8 cellular contexts compared by ENCODE assay signal in the genomic region with DNA sequence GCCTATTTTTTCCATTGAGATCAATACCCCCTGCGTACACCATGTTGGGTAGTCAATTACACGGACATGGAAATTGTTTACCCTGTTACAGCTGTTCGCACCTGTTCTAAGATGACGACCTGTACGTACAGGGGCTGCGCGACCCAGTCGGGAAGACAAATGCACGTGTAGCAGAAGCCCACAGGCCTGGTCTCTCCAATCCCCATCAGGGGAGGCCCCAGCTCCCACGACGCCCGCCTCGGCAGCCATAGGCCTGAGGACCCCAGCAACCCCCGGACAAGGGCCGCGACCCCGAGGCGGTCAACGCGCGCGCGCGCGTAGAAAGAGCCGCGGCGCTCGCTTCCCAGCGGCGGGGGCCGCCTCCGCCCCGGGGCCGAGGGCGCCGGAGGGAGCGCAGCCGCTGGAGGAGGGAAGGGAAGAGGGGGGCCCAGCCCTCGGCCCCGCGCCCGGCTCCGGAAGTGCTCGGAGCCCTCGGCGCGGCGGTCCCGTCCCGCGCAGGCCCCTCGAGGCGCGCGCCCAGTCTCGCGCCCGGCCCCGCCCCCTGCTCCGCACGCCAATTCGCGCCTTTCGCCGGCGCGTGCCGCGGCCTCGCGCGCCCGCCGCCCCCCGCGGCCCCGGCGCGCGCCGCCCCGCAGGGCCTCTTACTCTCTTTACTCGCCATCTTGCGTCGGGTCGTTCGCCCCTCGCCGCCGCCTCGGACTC. TPM values are rescaled to one million over a fixed set of nuclear protein-coding genes. Genes with fewer than 3 reads are reported as not detected.
A peak's percentile ranks its signal among the peaks of the same experiment; 100 is the strongest.
DNase-seq lines count a peak whose midpoint lies in the region; ATAC-seq and TF ChIP-seq lines count a peak whose summit lies in the region.

No MANE protein-coding gene starts in this region.

- peaks cover 39% of the 10 kb centered on the region for H3K36me3 Mint-ChIP-seq in activated T-cell treated with anti-CD3 and anti-CD28 coated beads, Interleukin-2, amount 50 U/mL, for 24 hours (ENCODE audit: low read depth)
- peaks cover 25% of the 10 kb centered on the region for H3K36me3 Mint-ChIP-seq in nephron (ENCODE audit: low read depth)

- H3K27me3 Mint-ChIP-seq in activated T-cell treated with anti-CD3 and anti-CD28 coated beads, Interleukin-2, amount 50 U/mL, for 24 hours: peaks cover 59% of the 10 kb centered on the region
- no peaks in the 10 kb centered on the region for H3K27me3 Mint-ChIP-seq in nephron (ENCODE audit: low read depth)

- TF ChIP-seq POLR2A in esophagus squamous epithelium (IDR thresholded peaks at IDR 0.05) (no peak), vagina (IDR thresholded peaks at IDR 0.05) (no peak)

- peak; percentile 38 for DNase-seq in activated T-cell treated with anti-CD3 and anti-CD28 coated beads for 1 hour (ENCODE audit: low read depth)
- no peak for DNase-seq in activated T-cell treated with anti-CD3 and anti-CD28 coated beads, Interleukin-2, amount 50 U/mL, for 1 hour
- peak; percentile 58 for DNase-seq in NCI-H2227 treated with DMSO at 0.1 percent for 48 hours (lab: John Stamatoyannopoulos, UW)
- DNase-seq in activated T-cell treated with anti-CD3 and anti-CD28 coated beads, Interleukin-2, amount 50 U/mL, for 24 hours: no peak
- no peak for DNase-seq in esophagus squamous epithelium (lab: John Stamatoyannopoulos, UW)
- no peak for DNase-seq in vagina (ENCODE audit: extremely low spot score in 2 of 2)

- H3K9me3 ChIP-seq in esophagus squamous epithelium (no peaks in the 10 kb centered on the region), vagina (no peaks in the 10 kb centered on the region)

- H3K4me1 Mint-ChIP-seq in activated T-cell treated with anti-CD3 and anti-CD28 coated beads, Interleukin-2, amount 50 U/mL, for 24 hours (ENCODE audit: low read depth): peaks cover 43% of the 10 kb centered on the region
- H3K4me1 Mint-ChIP-seq in nephron: peaks cover 62% of the 10 kb centered on the region

- intact Hi-C loops in esophagus squamous epithelium (cut with DNase I) (no loop called here), vagina (cut with DNase I) (loop anchor here (10.0 kb wide), 1 partner anchor 155 kb away; the partner anchor contains the start of genes CTPS2 and SYAP1)

- H3K9me3 Mint-ChIP-seq in activated T-cell treated with anti-CD3 and anti-CD28 coated beads, Interleukin-2, amount 50 U/mL, for 24 hours: no peaks in the 10 kb centered on the region
- H3K9me3 Mint-ChIP-seq in nephron: no peaks in the 10 kb centered on the region

- peak; percentile 52 for ATAC-seq in HG02885 (IDR thresholded peaks at IDR 0.05; ENCODE audit: poor library complexity, unreplicated experiment)

- WGBS in esophagus squamous epithelium, 2 donors: 0 to 15% methylated on average over 6 to 7 of the region's 92 CpGs

- H3K27ac ChIP-seq in esophagus squamous epithelium: peak overlapping the region; percentile 88 to 95 (median 94)
- peak overlapping the region; percentile 79 for H3K27ac ChIP-seq in vagina

- H3K36me3 ChIP-seq in esophagus squamous epithelium: no peaks in the 10 kb centered on the region
- no peaks in the 10 kb centered on the region for H3K36me3 ChIP-seq in vagina

- H3K4me3 ChIP-seq in esophagus squamous epithelium: peak overlapping the region; percentile 58 to 77 (median 68)
- H3K4me3 ChIP-seq in vagina: peak overlapping the region; percentile 48 to 50

- TF ChIP-seq CTCF in esophagus squamous epithelium (IDR thresholded peaks at IDR 0.05) (no peak), nephron (IDR thresholded peaks at IDR 0.05; ENCODE audit: unreplicated experiment in 3 of 3) (no peak), vagina (IDR thresholded peaks at IDR 0.05) (no peak)

- H3K27me3 ChIP-seq in esophagus squamous epithelium: no peaks in the 10 kb centered on the region
- H3K27me3 ChIP-seq in vagina: no peaks in the 10 kb centered on the region

- H3K4me1 ChIP-seq in esophagus squamous epithelium (peaks cover 6 to 42% (median 10%) of the 10 kb centered on the region in 3 donors), vagina (peaks cover 36% of the 10 kb centered on the region)

- H3K4me3 Mint-ChIP-seq in activated T-cell treated with anti-CD3 and anti-CD28 coated beads, Interleukin-2, amount 50 U/mL, for 24 hours: peak overlapping the region; percentile 97
- peak overlapping the region; percentile 97 to 100 (median 97) for H3K4me3 Mint-ChIP-seq in nephron

- H3K27ac Mint-ChIP-seq in activated T-cell treated with anti-CD3 and anti-CD28 coated beads, Interleukin-2, amount 50 U/mL, for 24 hours: peak overlapping the region; percentile 98
- peak overlapping the region; percentile 99 to 100 (median 100) for H3K27ac Mint-ChIP-seq in nephron

RNA-seq across cellular contexts. Expression of gene RBBP7, which starts 0.6 kb away (rescaled TPM):
- 10 to 100 TPM; 41.1 to 91.9 (median 74.1) TPM for total RNA-seq in esophagus squamous epithelium
- total RNA-seq in vagina: 57.9 TPM

Comparison
In these comparisons a context has a peak if more than half of its experiments do, and no peak if none do; other contexts are left out.
1. DNase-seq: peak in activated T-cell treated with anti-CD3 and anti-CD28 coated beads for 1 hour (single experiment) and NCI-H2227 treated with DMSO at 0.1 percent for 48 hours (single experiment); none in activated T-cell treated with anti-CD3 and anti-CD28 coated beads, Interleukin-2, amount 50 U/mL, for 1 hour (single experiment), activated T-cell treated with anti-CD3 and anti-CD28 coated beads, Interleukin-2, amount 50 U/mL, for 24 hours (single experiment), esophagus squamous epithelium (single experiment) and vagina (0 of 2).